ENCODE assay signal across 4 cellular contexts in genomic region chr6:70562401-70562800, GRCh38.
TF ChIP-seq lines count a peak whose summit lies in the region.

No MANE protein-coding gene starts in this region.

TF ChIP-seq in HEK293, 187 proteins besides CTCF, POLR2A, EP300 and RAD21:
- TF ChIP-seq ZNF121 (tag by site-specific recombination; IDR thresholded peaks at IDR 0.05) = 0 out of 2 replicates have a peak, but pooled peaks have one; percentile 37

TF ChIP-seq in WTC11, 78 proteins besides CTCF, POLR2A, EP300 and RAD21:
- peak; percentile 67; the same call in 1 of the 2 replicates for TF ChIP-seq ZNF121 (CRISPR knock-in tag; IDR thresholded peaks at IDR 0.05)
TF ChIP-seq in WTC11: peak in this region for 1; not testable (repeated sequence) for 77.

TF ChIP-seq in K562, 482 proteins besides CTCF, POLR2A, EP300 and RAD21:
- 0 out of 2 replicates have a peak, but pooled peaks have one; percentile 31 for TF ChIP-seq ZNF121 (CRISPR knock-in tag; conservative IDR thresholded peaks at IDR 0.05)

TF ChIP-seq in HepG2, 621 proteins besides CTCF, POLR2A, EP300 and RAD21:
- 0 out of 2 replicates have a peak, but pooled peaks have one; percentile 36 for TF ChIP-seq POLR2G (IDR thresholded peaks at IDR 0.05; ENCODE audit: low read depth, low read length)
- peak; percentile 81 for TF ChIP-seq ZNF121 (CRISPR knock-in tag; IDR thresholded peaks at IDR 0.05)
